9 cellular contexts compared by ENCODE assay signal in the genomic region with DNA sequence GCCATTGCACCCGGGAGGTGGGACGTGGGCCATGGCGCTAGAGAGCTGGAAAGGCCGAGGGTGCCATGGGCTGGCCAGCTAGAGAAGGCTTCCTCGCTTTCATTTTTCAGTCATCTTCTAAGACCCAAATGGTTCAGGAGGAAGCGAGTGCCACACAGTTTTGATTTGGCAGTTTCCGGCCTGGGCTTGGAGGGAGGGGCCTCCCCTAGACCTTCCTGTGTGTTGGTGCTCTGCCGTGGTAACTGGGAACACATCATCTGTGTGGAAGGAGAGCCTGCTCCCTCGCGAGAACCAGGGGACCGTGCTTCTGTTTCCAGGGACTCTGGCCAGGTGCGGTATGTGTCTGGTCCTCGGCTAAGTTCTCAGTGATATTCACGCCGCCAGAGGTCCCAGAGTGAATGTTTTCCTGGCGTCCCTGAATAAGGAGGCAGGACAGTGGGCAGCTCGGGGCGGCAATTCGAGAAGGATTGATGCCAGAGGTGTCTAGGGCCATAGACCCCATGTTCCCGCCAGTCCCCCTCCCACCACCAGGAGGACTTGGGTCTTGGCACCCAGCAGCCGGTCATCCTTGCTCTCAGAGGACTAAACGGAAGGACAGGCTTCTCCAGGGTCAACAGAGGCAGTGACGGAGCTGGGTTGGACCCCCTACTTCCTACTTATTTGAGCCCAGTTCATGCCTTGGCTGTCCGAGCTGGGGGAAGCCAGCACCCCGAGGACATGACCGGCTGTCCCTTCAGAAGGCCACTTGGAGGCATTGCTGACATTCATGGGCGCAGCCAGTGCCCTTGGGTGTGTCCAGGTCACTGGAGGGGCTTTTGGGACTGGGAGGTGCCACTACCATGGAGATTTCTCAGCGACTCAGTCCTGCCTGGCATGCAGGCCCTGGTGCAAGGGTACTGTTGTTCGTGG. TPM values are rescaled to one million over a fixed set of nuclear protein-coding genes. Genes with fewer than 3 reads are reported as not detected.
A peak's percentile ranks its signal among the peaks of the same experiment; 100 is the strongest.
DNase-seq lines count a peak whose midpoint lies in the region; ATAC-seq and TF ChIP-seq lines count a peak whose summit lies in the region.
"Had no signal": no experiment of that assay in that cellular context is flagged by ENCODE, and none has a peak within 500 bp of the region (broad histone marks: within the 10 kb centered on the region; RNA-seq: fewer than 3 reads in every experiment).

No MANE protein-coding gene starts in this region.

- no peaks in the 10 kb centered on the region for H4K20me1 ChIP-seq in H9 (ENCODE audit: control insufficient read depth, insufficient read depth, insufficient read length)

- no peaks in the 10 kb centered on the region for H3K4me1 ChIP-seq in H9 (ENCODE audit: insufficient read depth, low read length)
- peaks cover 0 to 20% (median 19%) of the 10 kb centered on the region in 4 donors for H3K4me1 ChIP-seq in tibial artery

- no peaks in the 10 kb centered on the region for H3K79me1 ChIP-seq in H9 (ENCODE audit: insufficient read depth, low read depth, low read length, poor library complexity, severe bottlenecking)

- H3K56ac ChIP-seq in H9 (ENCODE audit: insufficient read length, low read depth, low read length): no peak overlapping the region

- H2BK20ac ChIP-seq in H9 (ENCODE audit: low read depth, low read length, poor library complexity, severe bottlenecking): no peak overlapping the region

- H4K91ac ChIP-seq in H9 (ENCODE audit: insufficient read length, low read depth, low read length): no peak overlapping the region

- H3K9ac ChIP-seq in H9 (ENCODE audit: extremely low read depth, insufficient read length, low read length): no peak overlapping the region

- H3K4me2 ChIP-seq in H9 (ENCODE audit: insufficient read depth, insufficient read length, low read length): no peak overlapping the region

- H2AFZ ChIP-seq in H9 (ENCODE audit: low read length): no peak overlapping the region

- peaks cover 50% of the 10 kb centered on the region for H3K27me3 Mint-ChIP-seq in H9 (ENCODE audit: low read depth)
- H3K27me3 Mint-ChIP-seq in endothelial cell (ENCODE audit: unreplicated experiment): peaks cover 22% of the 10 kb centered on the region

- DNase-seq in H9 (no peak), endothelial cell (ENCODE audit: low spot score) (no peak), tibial artery (no peak)
- DNase-seq in activated CD8-positive, alpha-beta memory T cell treated with anti-CD3 and anti-CD28 coated beads for 24 hours: peak; percentile 79
- peak; percentile 29 to 36 for DNase-seq in stimulated activated CD8-positive, alpha-beta memory T cell treated with anti-CD3 and anti-CD28 coated beads, Interleukin-4, amount 100 ng/mL, for 1 hour (ENCODE audit: low read depth in 2 of 2, low spot score in 1 of 2)
- DNase-seq: NCI-H524 treated with DMSO at 0.1 percent for 48 hours had no signal

- H3K23ac ChIP-seq in H9 (ENCODE audit: insufficient read length, low read depth, low read length): no peak overlapping the region

- no peak overlapping the region for H2BK120ac ChIP-seq in H9 (ENCODE audit: low read depth, low read length, poor library complexity, severe bottlenecking)

- H3K4me3 Mint-ChIP-seq in H9 (peak overlapping the region in 1 of 2 experiments; percentile 61; a peak in 1 of 5 replicates), endothelial cell (ENCODE audit: unreplicated experiment) (no peak overlapping the region)

- H3K27me3 ChIP-seq in H9 (ENCODE audit: insufficient read depth, low read length) (no peaks in the 10 kb centered on the region; the same call in 1 of the 2 replicates), tibial artery (peaks cover 0 to 24% of the 10 kb centered on the region in 2 donors)

- H3K27ac ChIP-seq in H9 (ENCODE audit: insufficient read length, low read depth, low read length) (no peak overlapping the region), tibial artery (no peak overlapping the region)

- no peaks in the 10 kb centered on the region for H3K79me2 ChIP-seq in H9 (ENCODE audit: insufficient read depth, low read length)

- H3K4me1 Mint-ChIP-seq in H9 (peaks cover 21 to 33% of the 10 kb centered on the region in 2 experiments), endothelial cell (ENCODE audit: unreplicated experiment) (peaks cover 10% of the 10 kb centered on the region)

- no peaks in the 10 kb centered on the region for H3K9me3 Mint-ChIP-seq in H9
- H3K9me3 Mint-ChIP-seq in endothelial cell (ENCODE audit: unreplicated experiment): no peaks in the 10 kb centered on the region

- no peak overlapping the region for H3K18ac ChIP-seq in H9 (ENCODE audit: insufficient read length, low read depth, low read length)

- H3K9me3 ChIP-seq in H9 (ENCODE audit: control insufficient read depth, low read depth, low read length) (no peaks in the 10 kb centered on the region), tibial artery (no peaks in the 10 kb centered on the region)

- no peak overlapping the region for H3K4me3 ChIP-seq in tibial artery

- peak; percentile 33; the same call in 2 of the 3 replicates for TF ChIP-seq CTCF in H9 (conservative IDR thresholded peaks at IDR 0.05)
- no peak for TF ChIP-seq CTCF in endothelial cell (IDR thresholded peaks at IDR 0.05; ENCODE audit: unreplicated experiment)
- no peak for TF ChIP-seq CTCF in tibial artery (IDR thresholded peaks at IDR 0.05)

- intact Hi-C loops in tibial artery (cut with DNase I; ENCODE audit: low total_unique reads): loop anchor here (5.0 kb wide), 1 partner anchor 397 kb away; a partner anchor contains a TSS

- H3K36me3 ChIP-seq in tibial artery: no peaks in the 10 kb centered on the region

- no peak overlapping the region for H2BK5ac ChIP-seq in H9 (ENCODE audit: insufficient read length, low read length)

- ATAC-seq in GM19351 (IDR thresholded peaks at IDR 0.05; ENCODE audit: unreplicated experiment) (no peak), HG03175 (IDR thresholded peaks at IDR 0.05; ENCODE audit: unreplicated experiment) (no peak), HG02678 (IDR thresholded peaks at IDR 0.05; ENCODE audit: unreplicated experiment) (no peak)

- no peak overlapping the region for H2BK15ac ChIP-seq in H9 (ENCODE audit: low read depth, low read length)

- H4K8ac ChIP-seq in H9 (replicated peaks; ENCODE audit: insufficient read length, low read depth, low read length): no peak overlapping the region

- no peak overlapping the region; the same call in 1 of the 2 replicates for H3K14ac ChIP-seq in H9 (ENCODE audit: insufficient read depth, low read length)

- WGBS in H9 (ENCODE audit: extremely low coverage, insufficient read length, low lambda C conversion rate): no CpG with 5 or more reads among the region's 29 CpGs

- no peak overlapping the region for H3T11ph ChIP-seq in H9 (ENCODE audit: low read length)

- no peak overlapping the region for H4K5ac ChIP-seq in H9 (ENCODE audit: insufficient read length, low read depth, low read length)

- no peak overlapping the region for H3K4ac ChIP-seq in H9 (ENCODE audit: low read depth, low read length)

- H3K36me3 Mint-ChIP-seq in H9 (ENCODE audit: insufficient read depth in 1 of 3, low read depth in 3 of 3): peaks cover 0 to 3% (median 0%) of the 10 kb centered on the region in 3 experiments; a peak in 1 of 7 replicates
- no peaks in the 10 kb centered on the region for H3K36me3 Mint-ChIP-seq in endothelial cell (ENCODE audit: low read depth, unreplicated experiment)

- H2AK5ac ChIP-seq in H9 (ENCODE audit: insufficient read length, low read length): no peak overlapping the region

- no peak overlapping the region for H3K27ac Mint-ChIP-seq in H9
- peak overlapping the region; percentile 68 for H3K27ac Mint-ChIP-seq in endothelial cell (ENCODE audit: unreplicated experiment)

- peaks cover 14% of the 10 kb centered on the region for H3K23me2 ChIP-seq in H9 (ENCODE audit: insufficient read length, low read depth, low read length, poor library complexity, severe bottlenecking)

- H2BK12ac ChIP-seq in H9 (ENCODE audit: insufficient read length, low read depth, low read length): no peak overlapping the region

RNA-seq across cellular contexts. Expression of a gene that starts 2.7 kb away (rescaled TPM):
- total RNA-seq in H9 (2021) (14.3 and 17.6 TPM in 2 replicates), endothelial cell (ENCODE audit: unreplicated experiment) (15.3 TPM)

RNA-seq across cellular contexts. Expression of a gene that starts 50.7 kb away (rescaled TPM):
- 7.8 and 8.3 TPM in 2 replicates for total RNA-seq in H9 (2021)
- total RNA-seq in endothelial cell (ENCODE audit: unreplicated experiment): 4.1 TPM

Comparison
In these comparisons a context has a peak if more than half of its experiments do, and no peak if none do; other contexts are left out.
1. DNase-seq: peak in activated CD8-positive, alpha-beta memory T cell treated with anti-CD3 and anti-CD28 coated beads for 24 hours (single experiment) and stimulated activated CD8-positive, alpha-beta memory T cell treated with anti-CD3 and anti-CD28 coated beads, Interleukin-4, amount 100 ng/mL, for 1 hour (2 of 2); none in H9 (single experiment), endothelial cell (single experiment) and tibial artery (0 of 2).